Comparison of ENCODE assay signal across 16 cellular contexts in the genomic region with DNA sequence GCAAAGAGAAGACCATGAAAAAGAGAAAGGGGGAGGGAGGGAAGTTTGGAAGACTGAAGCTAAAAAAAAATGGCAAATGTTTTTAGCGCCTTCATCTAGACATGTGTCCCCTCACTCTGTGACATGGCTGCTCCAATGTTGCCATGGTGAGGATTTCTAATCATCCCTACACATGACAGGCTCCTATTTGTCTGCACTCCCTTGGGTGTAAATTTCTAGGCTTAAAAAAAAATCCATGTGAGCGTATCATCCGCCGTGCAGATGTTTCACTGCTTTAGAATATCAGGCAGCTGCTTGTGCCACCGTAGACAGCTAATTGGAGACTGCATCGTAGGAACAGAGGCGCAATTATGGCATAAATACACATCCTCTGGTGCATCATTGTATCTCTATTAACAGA.
"Had no signal": no experiment of that assay in that cellular context is flagged by ENCODE, and none has a peak within 500 bp of the region (broad histone marks: within the 10 kb centered on the region; RNA-seq: fewer than 3 reads in every experiment).

No MANE protein-coding gene starts in this region.

- H3K9me3 ChIP-seq: prostate gland, right lobe of liver, upper lobe of left lung had no signal

- ATAC-seq: activated CD8-positive, alpha-beta T cell treated with anti-CD3 and anti-CD28 coated beads for 36 hours; activated T-cell treated with anti-CD3 and anti-CD28 coated beads, Interleukin-2, amount 50 U/mL, for 72 hours; left colon; right lobe of liver had no signal

- DNase-seq: activated CD4-positive, alpha-beta T cell treated with anti-CD3 and anti-CD28 coated beads for 4 hours; activated CD8-positive, alpha-beta memory T cell treated with anti-CD3 and anti-CD28 coated beads, Interleukin-2, amount 50 U/mL, for 4 hours; activated CD8-positive, alpha-beta T cell treated with anti-CD3 and anti-CD28 coated beads for 36 hours; activated naive CD8-positive, alpha-beta T cell treated with anti-CD3 and anti-CD28 coated beads, Interleukin-2, amount 10 ng/mL, durations not matched to agents 7 days and 5 days; activated T-cell treated with anti-CD3 and anti-CD28 coated beads, Interleukin-2, amount 50 U/mL, for 72 hours; anterior cingulate cortex; hypothalamus; left colon; naive B cell; occipital lobe; right lobe of liver; stimulated activated naive CD4-positive, alpha-beta T cell treated with Interleukin-2 at 50 U/mL for 16 hours; T1000; upper lobe of left lung had no signal

- H3K36me3 Mint-ChIP-seq: activated naive CD8-positive, alpha-beta T cell treated with anti-CD3 and anti-CD28 coated beads, Interleukin-2, amount 10 ng/mL, durations not matched to agents 7 days and 5 days; naive B cell had no signal

- H3K4me1 Mint-ChIP-seq: activated naive CD8-positive, alpha-beta T cell treated with anti-CD3 and anti-CD28 coated beads, Interleukin-2, amount 10 ng/mL, durations not matched to agents 7 days and 5 days; naive B cell had no signal

- H3K36me3 ChIP-seq: prostate gland, right lobe of liver, upper lobe of left lung had no signal

- H3K4me1 ChIP-seq: prostate gland, right lobe of liver, upper lobe of left lung had no signal

- H3K27ac ChIP-seq: prostate gland, right lobe of liver, upper lobe of left lung, VCaP had no signal

- H3K27me3 ChIP-seq: right lobe of liver, upper lobe of left lung had no signal

- H3K9me3 Mint-ChIP-seq: activated CD8-positive, alpha-beta T cell treated with anti-CD3 and anti-CD28 coated beads for 36 hours; activated naive CD8-positive, alpha-beta T cell treated with anti-CD3 and anti-CD28 coated beads, Interleukin-2, amount 10 ng/mL, durations not matched to agents 7 days and 5 days had no signal

- H3K27me3 Mint-ChIP-seq: activated CD8-positive, alpha-beta T cell treated with anti-CD3 and anti-CD28 coated beads for 36 hours; activated naive CD8-positive, alpha-beta T cell treated with anti-CD3 and anti-CD28 coated beads, Interleukin-2, amount 10 ng/mL, durations not matched to agents 7 days and 5 days had no signal

- H3K4me3 Mint-ChIP-seq: activated CD8-positive, alpha-beta T cell treated with anti-CD3 and anti-CD28 coated beads for 36 hours; activated naive CD8-positive, alpha-beta T cell treated with anti-CD3 and anti-CD28 coated beads, Interleukin-2, amount 10 ng/mL, durations not matched to agents 7 days and 5 days; activated T-cell treated with anti-CD3 and anti-CD28 coated beads, Interleukin-2, amount 50 U/mL, for 72 hours; naive B cell had no signal

- H3K4me3 ChIP-seq: prostate gland, right lobe of liver, upper lobe of left lung had no signal

- H3K27ac Mint-ChIP-seq: activated CD8-positive, alpha-beta T cell treated with anti-CD3 and anti-CD28 coated beads for 36 hours; activated naive CD8-positive, alpha-beta T cell treated with anti-CD3 and anti-CD28 coated beads, Interleukin-2, amount 10 ng/mL, durations not matched to agents 7 days and 5 days; activated T-cell treated with anti-CD3 and anti-CD28 coated beads, Interleukin-2, amount 50 U/mL, for 72 hours; naive B cell had no signal
